In genomic region chrX:40531056-40531826, GRCh38 we compare ENCODE assay signal across 1 cellular context.
TF ChIP-seq lines count a peak whose summit lies in the region.

No MANE protein-coding gene starts in this region.

TF ChIP-seq in HEK293, 187 proteins besides CTCF, POLR2A, EP300 and RAD21 (continued from another document and continues in another):
- TF ChIP-seq ZNF548 (tag by site-specific recombination; IDR thresholded peaks at IDR 0.05) (no peak), ZBTB8A (tag by site-specific recombination; IDR thresholded peaks at IDR 0.05) (peak; percentile 88), ZNF175 (tag by site-specific recombination; IDR thresholded peaks at IDR 0.05) (no peak), GLI2 (tag by site-specific recombination; IDR thresholded peaks at IDR 0.05; ENCODE audit: borderline replicate concordance, low read depth) (no peak), ZNF558 (tag by site-specific recombination; IDR thresholded peaks at IDR 0.05) (no peak), GLIS2 (tag by site-specific recombination; IDR thresholded peaks at IDR 0.05) (peak; percentile 51), ZFP3 (tag by site-specific recombination; IDR thresholded peaks at IDR 0.05; ENCODE audit: low read depth) (no peak), KLF7 (tag by site-specific recombination; IDR thresholded peaks at IDR 0.05; ENCODE audit: borderline replicate concordance) (no peak), KLF16 (tag by site-specific recombination; IDR thresholded peaks at IDR 0.05) (no peak), GLIS1 (tag by site-specific recombination; IDR thresholded peaks at IDR 0.05) (peak; percentile 96), SP3 (tag by site-specific recombination; IDR thresholded peaks at IDR 0.05) (no peak), OSR2 (tag by site-specific recombination; IDR thresholded peaks at IDR 0.05) (peak; percentile 59), ZNF423 (tag by site-specific recombination; IDR thresholded peaks at IDR 0.05) (peak; percentile 69; the same call in 1 of the 2 replicates), REST (tag by site-specific recombination; IDR thresholded peaks at IDR 0.05) (no peak), ZIC2 (tag by site-specific recombination; IDR thresholded peaks at IDR 0.05) (peak; percentile 78), FEZF1 (tag by site-specific recombination; IDR thresholded peaks at IDR 0.05) (peak; percentile 70), ZNF610 (tag by site-specific recombination; IDR thresholded peaks at IDR 0.05; ENCODE audit: borderline replicate concordance) (peak; percentile 44; the same call in 1 of the 2 replicates), ZSCAN5A (tag by site-specific recombination; IDR thresholded peaks at IDR 0.05) (no peak), ZNF692 (tag by site-specific recombination; IDR thresholded peaks at IDR 0.05) (peak; percentile 94), ZNF629 (tag by site-specific recombination; IDR thresholded peaks at IDR 0.05) (no peak), KLF1 (tag by site-specific recombination; IDR thresholded peaks at IDR 0.05) (peak; percentile 28; the same call in 1 of the 2 replicates), ZNF37A (tag by site-specific recombination; IDR thresholded peaks at IDR 0.05) (no peak), ZFP69B (tag by site-specific recombination; IDR thresholded peaks at IDR 0.05) (peak; percentile 74; the same call in 1 of the 2 replicates), ZNF518A (tag by site-specific recombination; conservative IDR thresholded peaks at IDR 0.05; ENCODE audit: low read depth) (no peak), PBX3 (CRISPR knock-in tag; IDR thresholded peaks at IDR 0.05) (no peak), ZNF747 (tag by site-specific recombination; IDR thresholded peaks at IDR 0.05) (no peak), ZNF549 (tag by site-specific recombination; IDR thresholded peaks at IDR 0.05) (no peak), ZNF792 (tag by site-specific recombination; IDR thresholded peaks at IDR 0.05) (no peak), ZNF280D (tag by site-specific recombination; IDR thresholded peaks at IDR 0.05) (no peak), ZNF248 (tag by site-specific recombination; IDR thresholded peaks at IDR 0.05) (no peak), ATF2 (tag by site-specific recombination; IDR thresholded peaks at IDR 0.05; ENCODE audit: low read depth) (no peak), ZNF211 (tag by site-specific recombination; IDR thresholded peaks at IDR 0.05; ENCODE audit: low read depth) (no peak), ZNF362 (tag by site-specific recombination; IDR thresholded peaks at IDR 0.05) (no peak), ZNF530 (tag by site-specific recombination; IDR thresholded peaks at IDR 0.05; ENCODE audit: low read depth) (no peak), ZNF335 (tag by site-specific recombination; conservative IDR thresholded peaks at IDR 0.05) (peak; percentile 45), ZNF776 (tag by site-specific recombination; IDR thresholded peaks at IDR 0.05; ENCODE audit: borderline replicate concordance) (no peak), ZNF16 (tag by site-specific recombination; IDR thresholded peaks at IDR 0.05; ENCODE audit: low read depth) (no peak; the same call in 1 of the 2 replicates), ZBTB48 (tag by site-specific recombination; IDR thresholded peaks at IDR 0.05) (peak; percentile 66; the same call in 1 of the 2 replicates), ZNF26 (tag by site-specific recombination; IDR thresholded peaks at IDR 0.05) (no peak), ZNF426 (tag by site-specific recombination; IDR thresholded peaks at IDR 0.05) (no peak)
